ENCODE assay signal across 12 cellular contexts in genomic region chr1:161885013-161885412, GRCh38.
DNase-seq lines count a peak whose midpoint lies in the region; FAIRE-seq and TF ChIP-seq lines count a peak whose summit lies in the region.
"Had no signal": no experiment of that assay in that cellular context is flagged by ENCODE, and none has a peak within 500 bp of the region (broad histone marks: within the 10 kb centered on the region; RNA-seq: fewer than 3 reads in every experiment).

No MANE protein-coding gene starts in this region.

- H2BK12ac ChIP-seq in mesenchymal stem cell (ENCODE audit: low read length in 2 of 2), result no peak overlapping the region

- H3K4ac ChIP-seq in mesenchymal stem cell (ENCODE audit: low read depth in 1 of 2, low read length in 2 of 2), result no peak overlapping the region

- H3K9ac ChIP-seq in mesenchymal stem cell (ENCODE audit: low read length), result peak overlapping the region; percentile 88

- peak overlapping the region; percentile 60 for H3K27ac ChIP-seq in mesenchymal stem cell (ENCODE audit: low read length, poor library complexity, severe bottlenecking)

- H3K36me3 ChIP-seq in bronchial epithelial cell (ENCODE audit: control insufficient read depth, insufficient read depth, low read length) (no peaks in the 10 kb centered on the region), mesenchymal stem cell (ENCODE audit: control insufficient read depth in 1 of 2, insufficient read depth in 2 of 2, low read depth in 1 of 2, low read length in 2 of 2) (no peaks in the 10 kb centered on the region)

- no peaks in the 10 kb centered on the region for H3K27me3 ChIP-seq in bronchial epithelial cell (ENCODE audit: control insufficient read depth, insufficient read depth, low read length)
- H3K27me3 ChIP-seq in mesenchymal stem cell (ENCODE audit: control insufficient read depth in 1 of 2, insufficient read depth in 1 of 2, low read length in 2 of 2), result no peaks in the 10 kb centered on the region
- H3K27me3 ChIP-seq: tibial artery had no signal

- no peak overlapping the region for H2AFZ ChIP-seq in mesenchymal stem cell (ENCODE audit: low read depth, low read length)

- H2BK15ac ChIP-seq in mesenchymal stem cell (ENCODE audit: low read depth, poor library complexity, severe bottlenecking), result no peak overlapping the region

- no peak overlapping the region for H3K4me2 ChIP-seq in mesenchymal stem cell (ENCODE audit: low read length, poor library complexity, severe bottlenecking)

- in situ Hi-C loops in GM13977 (cut with MboI; ENCODE audit: low pct_unique_long_range_greater_than_20kb, low sequenced_read_pairs, unreplicated experiment), result no loop called here

- no peak overlapping the region for H4K91ac ChIP-seq in mesenchymal stem cell (ENCODE audit: low read length)

- no peaks in the 10 kb centered on the region for H3K9me3 ChIP-seq in mesenchymal stem cell (ENCODE audit: control insufficient read depth, low read length)
- H3K9me3 ChIP-seq: tibial artery had no signal

- H2BK5ac ChIP-seq in mesenchymal stem cell (ENCODE audit: low read depth, low read length, poor library complexity, severe bottlenecking), result no peak overlapping the region

- no peak overlapping the region for H3K14ac ChIP-seq in mesenchymal stem cell (ENCODE audit: low read length in 2 of 2)

- no peak overlapping the region for H3K18ac ChIP-seq in mesenchymal stem cell (ENCODE audit: low read depth in 1 of 2, low read length in 2 of 2)

- FAIRE-seq in HTR-8/SVneo (lab: Jason Lieb, UNC) (no peak), bronchial epithelial cell (lab: Jason Lieb, UNC) (no peak)

- no peaks in the 10 kb centered on the region for H3K4me1 ChIP-seq in mesenchymal stem cell (ENCODE audit: control insufficient read depth, insufficient read depth, low read depth, low read length)

- no peak overlapping the region for H2AK5ac ChIP-seq in mesenchymal stem cell (ENCODE audit: low read length, severe bottlenecking)

- no peak overlapping the region for H3K4me3 ChIP-seq in bronchial epithelial cell (ENCODE audit: low read depth, low read length)
- peak overlapping the region in 1 of 2 experiments; percentile 59 for H3K4me3 ChIP-seq in mesenchymal stem cell (ENCODE audit: insufficient read depth in 1 of 2, low read depth in 1 of 2, low read length in 2 of 2)
- H3K4me3 ChIP-seq: tibial artery had no signal

- WGBS in mesenchymal stem cell, result no CpG with 5 or more reads among the region's 1 CpG

- H3K79me1 ChIP-seq in mesenchymal stem cell (replicated peaks; ENCODE audit: low read length, poor library complexity, severe bottlenecking), result no peaks in the 10 kb centered on the region

- TF ChIP-seq CTCF in bronchial epithelial cell (IDR thresholded peaks at IDR 0.05; ENCODE audit: insufficient read depth, low read length, severe bottlenecking), result no peak
- no peak for TF ChIP-seq CTCF in GM13977 (IDR thresholded peaks at IDR 0.05; ENCODE audit: extremely low read depth, insufficient read depth, missing control alignments)

- no peak overlapping the region for H4K8ac ChIP-seq in mesenchymal stem cell (ENCODE audit: low read length)

- H2BK120ac ChIP-seq in mesenchymal stem cell (ENCODE audit: low read depth, low read length), result no peak overlapping the region

- no peak overlapping the region for H3K23ac ChIP-seq in mesenchymal stem cell (ENCODE audit: low read length in 2 of 2)

- DNase-seq in AG20443 (ENCODE audit: low spot score) (peak; percentile 17), HTR-8/SVneo (ENCODE audit: insufficient read length, low spot score) (peak; percentile 2), bronchial epithelial cell (ENCODE audit: low read depth) (peak; percentile 87), mesenchymal stem cell (peak; percentile 32), NCI-H510A treated with DMSO at 0.1 percent for 48 hours (lab: John Stamatoyannopoulos, UW) (no peak), cortex of kidney (lab: John Stamatoyannopoulos, UW) (no peak), GM13977 (ENCODE audit: low spot score) (no peak)
- no peak for DNase-seq in effector CD4-positive, alpha-beta T cell
- DNase-seq: activated CD4-positive, CD25-positive, alpha-beta regulatory T cell; activated naive CD4-positive, alpha-beta T cell treated with anti-CD3 and anti-CD28 coated beads for 36 hours; stimulated activated CD4-positive, alpha-beta T cell treated with anti-CD3 and anti-CD28 coated beads, Interleukin-2, amount 100 ng/mL, for 48 hours had no signal

Comparison
In these comparisons a context has a peak if more than half of its experiments do, and no peak if none do; other contexts are left out.
1. DNase-seq: peak in AG20443 (single experiment), HTR-8/SVneo (single experiment), bronchial epithelial cell (single experiment) and mesenchymal stem cell (single experiment); none in NCI-H510A treated with DMSO at 0.1 percent for 48 hours (single experiment), cortex of kidney (single experiment), effector CD4-positive, alpha-beta T cell (single experiment) and GM13977 (single experiment).